1 cellular context compared by ENCODE assay signal in genomic region chr1:225999227-225999911, GRCh38.
TF ChIP-seq lines count a peak whose summit lies in the region.

Gene SDE2 (minus strand): TSS chr1:225999343. CDS start chr1:225999312, 31 bp downstream.

TF ChIP-seq in HepG2, 621 proteins besides CTCF, POLR2A, EP300 and RAD21 (continued from another document and continues in another):
- TF ChIP-seq TIGD3 (CRISPR knock-in tag; IDR thresholded peaks at IDR 0.05; ENCODE audit: borderline replicate concordance) = no peak
- TF ChIP-seq ZNF570 (CRISPR knock-in tag; IDR thresholded peaks at IDR 0.05; ENCODE audit: borderline replicate concordance) = no peak
- TF ChIP-seq ZFYVE20 (CRISPR knock-in tag; IDR thresholded peaks at IDR 0.05; ENCODE audit: borderline replicate concordance, low read depth) = no peak
- no peak for TF ChIP-seq AKNA (CRISPR knock-in tag; IDR thresholded peaks at IDR 0.05; ENCODE audit: borderline replicate concordance)
- no peak for TF ChIP-seq ZNF30 (CRISPR knock-in tag; IDR thresholded peaks at IDR 0.05)
- TF ChIP-seq SKI (IDR thresholded peaks at IDR 0.05; ENCODE audit: partially characterized antibody) = peak; percentile 27
- TF ChIP-seq STAT5B (CRISPR knock-in tag; IDR thresholded peaks at IDR 0.05) = no peak
- no peak; the same call in 1 of the 2 replicates for TF ChIP-seq ZNF124 (CRISPR knock-in tag; IDR thresholded peaks at IDR 0.05)
- TF ChIP-seq ZMAT3 (CRISPR knock-in tag; conservative IDR thresholded peaks at IDR 0.05) = peak; percentile 52; the same call in 1 of the 2 replicates
- TF ChIP-seq ZNF337 (CRISPR knock-in tag; IDR thresholded peaks at IDR 0.05; ENCODE audit: borderline replicate concordance, low read depth) = no peak; the same call in 1 of the 2 replicates
- TF ChIP-seq HNRNPH1 (optimal IDR thresholded peaks at IDR 0.05; ENCODE audit: low read depth, low read length) = no peak
- no peak for TF ChIP-seq PREB (CRISPR knock-in tag; IDR thresholded peaks at IDR 0.05)
- no peak for TF ChIP-seq ZFP37 (CRISPR knock-in tag; IDR thresholded peaks at IDR 0.05; ENCODE audit: borderline replicate concordance)
- TF ChIP-seq UBTF (CRISPR knock-in tag; IDR thresholded peaks at IDR 0.05) = peak; percentile 45; the same call in 1 of the 2 replicates
- no peak for TF ChIP-seq ZNF839 (CRISPR knock-in tag; IDR thresholded peaks at IDR 0.05; ENCODE audit: borderline replicate concordance)
- TF ChIP-seq E2F2 (CRISPR knock-in tag; IDR thresholded peaks at IDR 0.05; ENCODE audit: borderline replicate concordance) = no peak
- no peak for TF ChIP-seq ZUFSP (CRISPR knock-in tag; IDR thresholded peaks at IDR 0.05; ENCODE audit: borderline replicate concordance)
- 0 out of 2 replicates have a peak, but pooled peaks have one; percentile 34 for TF ChIP-seq ZNF142 (CRISPR knock-in tag; IDR thresholded peaks at IDR 0.05)
- TF ChIP-seq SP2 (CRISPR knock-in tag; IDR thresholded peaks at IDR 0.05) = no peak
- no peak for TF ChIP-seq NR3C1 (CRISPR knock-in tag; IDR thresholded peaks at IDR 0.05)
- TF ChIP-seq SOX5 (CRISPR knock-in tag; IDR thresholded peaks at IDR 0.05; ENCODE audit: borderline replicate concordance) = peak; percentile 32; the same call in 1 of the 2 replicates
- TF ChIP-seq IKZF5 (CRISPR knock-in tag; IDR thresholded peaks at IDR 0.05) = peak; percentile 70; the same call in 1 of the 2 replicates
- no peak; the same call in 1 of the 2 replicates for TF ChIP-seq ZNF598 (CRISPR knock-in tag; IDR thresholded peaks at IDR 0.05; ENCODE audit: borderline replicate concordance)
- no peak; the same call in 1 of the 2 replicates for TF ChIP-seq ZNF556 (CRISPR knock-in tag; IDR thresholded peaks at IDR 0.05; ENCODE audit: borderline replicate concordance)
- TF ChIP-seq KAT8 (CRISPR knock-in tag; IDR thresholded peaks at IDR 0.05) = peak; percentile 95
- TF ChIP-seq PITX1 (CRISPR knock-in tag; IDR thresholded peaks at IDR 0.05) = no peak
- no peak for TF ChIP-seq ZNF609 (CRISPR knock-in tag; IDR thresholded peaks at IDR 0.05; ENCODE audit: borderline replicate concordance)
